In the genomic region with DNA sequence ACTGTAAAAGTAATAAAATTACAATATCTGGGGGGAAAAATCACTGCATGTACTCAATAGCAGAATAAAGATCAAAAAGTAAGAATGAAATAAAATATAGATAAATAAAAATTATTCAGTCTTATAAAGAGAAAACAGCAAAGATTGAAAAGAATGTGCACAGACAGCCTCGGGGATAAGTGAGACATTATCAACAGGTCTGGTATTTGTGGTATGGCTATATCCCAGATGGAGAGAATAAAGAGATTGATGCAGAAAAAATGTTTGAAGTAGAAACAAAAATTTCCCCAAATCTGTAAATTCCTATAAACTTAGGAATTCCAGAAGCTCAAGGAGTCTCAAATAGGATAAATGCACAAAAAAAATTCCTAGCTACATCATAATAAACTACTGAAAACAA, we compare ENCODE assay signal across 15 cellular contexts.
A peak's percentile ranks its signal among the peaks of the same experiment; 100 is the strongest.
DNase-seq lines count a peak whose midpoint lies in the region; ATAC-seq and TF ChIP-seq lines count a peak whose summit lies in the region.
"Had no signal": no experiment of that assay in that cellular context is flagged by ENCODE, and none has a peak within 500 bp of the region (broad histone marks: within the 10 kb centered on the region; RNA-seq: fewer than 3 reads in every experiment).

No MANE protein-coding gene starts in this region.

- H3K4me1 ChIP-seq in PC-3 (ENCODE audit: insufficient read depth, low read length) = no peaks in the 10 kb centered on the region
- H3K4me1 ChIP-seq: HAP-1 had no signal

- CTCF ChIA-PET in PC-3 (lab: Charles Lee) = no interaction called here

- POLR2A ChIA-PET in PC-3 (lab: Charles Lee; ENCODE audit: unreplicated experiment) = no interaction called here

- no peaks in the 10 kb centered on the region for H3K79me2 ChIP-seq in PC-3 (ENCODE audit: low read length)

- H3K27ac Mint-ChIP-seq in chondrocyte (ENCODE audit: unreplicated experiment) (peak overlapping the region; percentile 30), osteocyte (ENCODE audit: unreplicated experiment) (peak overlapping the region; percentile 56)

- no TSS peak for BruUV-seq in PC-3 (replicated peaks; lab: Mats Ljungman, UMichigan)

- no peaks in the 10 kb centered on the region for H3F3A ChIP-seq in PC-3 (ENCODE audit: low read length, unreplicated experiment)

- H3K4me2 ChIP-seq in PC-3 (ENCODE audit: low read length) = no peak overlapping the region

- ATAC-seq in PC-3 = peak; percentile 18; the same call in 1 of the 2 replicates
- ATAC-seq: Right ventricle myocardium inferior had no signal

- H3K4me1 Mint-ChIP-seq in chondrocyte (ENCODE audit: low read depth) = peaks cover 38% of the 10 kb centered on the region
- peaks cover 30% of the 10 kb centered on the region for H3K4me1 Mint-ChIP-seq in osteocyte (ENCODE audit: unreplicated experiment)

- intact Hi-C loops in PC-3 (cut with micrococcal nuclease) = no loop called here

- no peaks in the 10 kb centered on the region for H3K27me3 Mint-ChIP-seq in chondrocyte (ENCODE audit: low read depth)
- H3K27me3 Mint-ChIP-seq in osteocyte (ENCODE audit: unreplicated experiment) = no peaks in the 10 kb centered on the region

- no peaks in the 10 kb centered on the region for H4K20me1 ChIP-seq in PC-3 (ENCODE audit: low read length)

- H3K4me3 Mint-ChIP-seq in chondrocyte (ENCODE audit: unreplicated experiment) (no peak overlapping the region), osteocyte (ENCODE audit: unreplicated experiment) (no peak overlapping the region)

- H3K27me3 ChIP-seq in PC-3 (ENCODE audit: low read length) = no peaks in the 10 kb centered on the region

- H3K36me3 ChIP-seq in PC-3 (ENCODE audit: low read depth, low read length) = no peaks in the 10 kb centered on the region
- H3K36me3 ChIP-seq: HAP-1 had no signal

- no peak overlapping the region for H3K9ac ChIP-seq in PC-3 (ENCODE audit: low read length)

- no peak for TF ChIP-seq CTCF in PC-3 (conservative IDR thresholded peaks at IDR 0.05; ENCODE audit: low read depth, low read length)
- TF ChIP-seq CTCF in chondrocyte (IDR thresholded peaks at IDR 0.05) = no peak
- TF ChIP-seq CTCF in osteocyte (IDR thresholded peaks at IDR 0.05) = no peak

- H3K36me3 Mint-ChIP-seq in chondrocyte (ENCODE audit: low read depth) (no peaks in the 10 kb centered on the region), osteocyte (ENCODE audit: unreplicated experiment) (no peaks in the 10 kb centered on the region)

- DNase-seq in ELR (ENCODE audit: low read depth) (peak; percentile 39), PC-3 (peak; percentile 10), chondrocyte (ENCODE audit: low spot score) (no peak), osteocyte (ENCODE audit: extremely low spot score, unreplicated experiment) (no peak), NK-92 (lab: John Stamatoyannopoulos, UW; ENCODE audit: unreplicated experiment) (no peak), HuH-7.5 (ENCODE audit: low spot score) (no peak), GM19240 (ENCODE audit: insufficient read length, low spot score) (no peak), NCI-H524 treated with DMSO at 0.1 percent for 48 hours (lab: John Stamatoyannopoulos, UW) (no peak)
- DNase-seq: AML-193, Calu3, GF-D8, NCI-H2227 treated with DMSO at 0.1 percent for 48 hours, NCI-H69 had no signal

- no peak overlapping the region for H2AFZ ChIP-seq in PC-3 (ENCODE audit: low read length)

- no peak overlapping the region for H3K4me3 ChIP-seq in PC-3 (ENCODE audit: low read length)
- H3K4me3 ChIP-seq: HAP-1 had no signal

- H3K27ac ChIP-seq in PC-3 (ENCODE audit: low read length) = no peak overlapping the region

- H3K9me3 Mint-ChIP-seq in chondrocyte (ENCODE audit: low read depth) = no peaks in the 10 kb centered on the region
- no peaks in the 10 kb centered on the region for H3K9me3 Mint-ChIP-seq in osteocyte (ENCODE audit: unreplicated experiment)

- H3K9me3 ChIP-seq in PC-3 (ENCODE audit: low read length) = no peaks in the 10 kb centered on the region
- H3K9me3 ChIP-seq: HAP-1 had no signal

- no peaks in the 10 kb centered on the region for H3K9me2 ChIP-seq in PC-3 (replicated peaks; ENCODE audit: low read length)

Comparison
In these comparisons a context has a peak if more than half of its experiments do, and no peak if none do; other contexts are left out.
1. DNase-seq: peak in ELR (single experiment) and PC-3 (single experiment); none in chondrocyte (single experiment), osteocyte (single experiment), NK-92 (single experiment), HuH-7.5 (single experiment), GM19240 (single experiment) and NCI-H524 treated with DMSO at 0.1 percent for 48 hours (single experiment).